In the genomic region with DNA sequence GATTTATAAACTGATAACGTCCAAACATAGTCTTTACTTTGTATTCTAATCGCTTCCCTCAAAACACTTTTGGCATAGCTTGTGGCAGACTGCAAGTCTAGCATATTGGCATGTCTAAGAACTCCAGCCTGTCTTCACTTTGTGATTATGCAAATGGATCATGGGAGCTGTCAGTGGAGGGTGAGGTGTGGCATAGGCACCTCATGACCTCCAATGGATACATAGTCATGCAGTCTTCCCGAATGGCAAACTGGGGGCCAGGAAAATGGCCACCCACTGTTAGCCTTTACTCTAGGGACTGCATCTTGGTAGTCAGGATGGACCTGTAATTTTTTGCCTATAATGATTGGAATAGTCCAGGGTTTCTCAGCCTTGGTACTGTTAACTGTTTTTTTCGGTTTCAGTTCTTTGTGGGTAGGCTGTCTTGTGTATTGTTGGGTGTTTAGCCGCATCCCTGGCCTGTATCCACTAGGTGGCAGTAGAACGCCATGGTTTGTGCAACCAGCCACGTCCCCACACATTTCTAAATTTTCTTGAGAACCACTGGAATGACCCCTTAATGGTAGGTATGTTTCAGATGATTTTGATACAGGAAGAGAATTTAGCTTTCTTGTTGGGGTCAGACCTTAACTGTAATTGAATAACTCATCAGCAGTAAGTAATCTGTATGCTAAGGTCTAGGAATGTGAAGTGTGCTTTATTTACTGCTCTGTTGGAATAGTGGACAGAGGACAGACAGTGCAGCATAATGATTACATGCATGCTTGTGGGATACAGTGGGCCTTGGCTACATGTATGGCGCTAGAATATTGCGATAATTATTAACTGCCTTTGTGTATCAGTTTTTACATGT, we compare ENCODE assay signal across 1 cellular context.
TF ChIP-seq lines count a peak whose summit lies in the region.

No MANE protein-coding gene starts in this region.

TF ChIP-seq in K562, 482 proteins besides CTCF, POLR2A, EP300 and RAD21:
- TF ChIP-seq FOXJ2 (tag; IDR thresholded peaks at IDR 0.05) (peak; percentile 23; the same call in 1 of the 2 replicates), SMC3 (conservative IDR thresholded peaks at IDR 0.05; ENCODE audit: insufficient read depth, low read depth, low read length) (peak; percentile 79), ARID2 (IDR thresholded peaks at IDR 0.05) (peak; percentile 56; the same call in 1 of the 2 replicates), CTBP1 (IDR thresholded peaks at IDR 0.05; ENCODE audit: borderline replicate concordance) (no peak), JUN (IDR thresholded peaks at IDR 0.05; ENCODE audit: borderline replicate concordance, low read depth, low read length) (no peak), JUN (CRISPR knock-in tag; IDR thresholded peaks at IDR 0.05; ENCODE audit: borderline replicate concordance) (no peak), STAG1 (CRISPR knock-in tag; IDR thresholded peaks at IDR 0.05; ENCODE audit: borderline replicate concordance) (peak; percentile 85), PCBP2 (IDR thresholded peaks at IDR 0.05; ENCODE audit: low read depth, low read length, poor library complexity, severe bottlenecking) (no peak), FOXK2 (conservative IDR thresholded peaks at IDR 0.05 in 1 of 2, IDR thresholded peaks at IDR 0.05 in 1 of 2; ENCODE audit: low read depth in 2 of 2) (0 out of 4 replicates have a peak, but pooled peaks of 1 of the 2 experiments have one; percentile 21), BCLAF1 (IDR thresholded peaks at IDR 0.05; ENCODE audit: borderline replicate concordance in 1 of 2, control insufficient read depth in 1 of 2, low read depth in 2 of 2, low read length in 1 of 2) (no peak), ARHGAP35 (IDR thresholded peaks at IDR 0.05; ENCODE audit: partially characterized antibody) (no peak), RCOR1 (IDR thresholded peaks at IDR 0.05; ENCODE audit: borderline replicate concordance in 1 of 2, low read depth in 2 of 2, low read length in 2 of 2) (0 out of 4 replicates have a peak, but pooled peaks of 1 of the 2 experiments have one; percentile 31), CBX2 (IDR thresholded peaks at IDR 0.05; ENCODE audit: insufficient read depth, low read length, poor library complexity, severe bottlenecking) (no peak), XRCC4 (IDR thresholded peaks at IDR 0.05; ENCODE audit: extremely low read depth, insufficient read depth, insufficient read length) (no peak), ATF1 (CRISPR knock-in tag; IDR thresholded peaks at IDR 0.05) (no peak), ATF1 (tag; IDR thresholded peaks at IDR 0.05) (0 out of 2 replicates have a peak, but pooled peaks have one; percentile 30), KLF13 (tag; IDR thresholded peaks at IDR 0.05; ENCODE audit: borderline replicate concordance, low read depth) (no peak), TEAD2 (tag; IDR thresholded peaks at IDR 0.05) (0 out of 2 replicates have a peak, but pooled peaks have one; percentile 24)
- TF ChIP-seq, protein P1, sequence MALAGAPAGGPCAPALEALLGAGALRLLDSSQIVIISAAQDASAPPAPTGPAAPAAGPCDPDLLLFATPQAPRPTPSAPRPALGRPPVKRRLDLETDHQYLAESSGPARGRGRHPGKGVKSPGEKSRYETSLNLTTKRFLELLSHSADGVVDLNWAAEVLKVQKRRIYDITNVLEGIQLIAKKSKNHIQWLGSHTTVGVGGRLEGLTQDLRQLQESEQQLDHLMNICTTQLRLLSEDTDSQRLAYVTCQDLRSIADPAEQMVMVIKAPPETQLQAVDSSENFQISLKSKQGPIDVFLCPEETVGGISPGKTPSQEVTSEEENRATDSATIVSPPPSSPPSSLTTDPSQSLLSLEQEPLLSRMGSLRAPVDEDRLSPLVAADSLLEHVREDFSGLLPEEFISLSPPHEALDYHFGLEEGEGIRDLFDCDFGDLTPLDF (CRISPR knock-in tag; IDR thresholded peaks at IDR 0.05) = no peak
- TF ChIP-seq, protein P2, sequence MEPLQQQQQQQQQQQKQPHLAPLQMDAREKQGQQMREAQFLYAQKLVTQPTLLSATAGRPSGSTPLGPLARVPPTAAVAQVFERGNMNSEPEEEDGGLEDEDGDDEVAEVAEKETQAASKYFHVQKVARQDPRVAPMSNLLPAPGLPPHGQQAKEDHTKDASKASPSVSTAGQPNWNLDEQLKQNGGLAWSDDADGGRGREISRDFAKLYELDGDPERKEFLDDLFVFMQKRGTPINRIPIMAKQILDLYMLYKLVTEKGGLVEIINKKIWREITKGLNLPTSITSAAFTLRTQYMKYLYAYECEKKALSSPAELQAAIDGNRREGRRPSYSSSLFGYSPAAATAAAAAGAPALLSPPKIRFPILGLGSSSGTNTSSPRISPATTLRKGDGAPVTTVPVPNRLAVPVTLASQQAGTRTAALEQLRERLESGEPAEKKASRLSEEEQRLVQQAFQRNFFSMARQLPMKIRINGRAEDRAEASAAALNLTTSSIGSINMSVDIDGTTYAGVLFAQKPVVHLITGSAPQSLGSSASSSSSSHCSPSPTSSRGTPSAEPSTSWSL (CRISPR knock-in tag; IDR thresholded peaks at IDR 0.05; ENCODE audit: borderline replicate concordance) = no peak
- TF ChIP-seq, protein P3, sequence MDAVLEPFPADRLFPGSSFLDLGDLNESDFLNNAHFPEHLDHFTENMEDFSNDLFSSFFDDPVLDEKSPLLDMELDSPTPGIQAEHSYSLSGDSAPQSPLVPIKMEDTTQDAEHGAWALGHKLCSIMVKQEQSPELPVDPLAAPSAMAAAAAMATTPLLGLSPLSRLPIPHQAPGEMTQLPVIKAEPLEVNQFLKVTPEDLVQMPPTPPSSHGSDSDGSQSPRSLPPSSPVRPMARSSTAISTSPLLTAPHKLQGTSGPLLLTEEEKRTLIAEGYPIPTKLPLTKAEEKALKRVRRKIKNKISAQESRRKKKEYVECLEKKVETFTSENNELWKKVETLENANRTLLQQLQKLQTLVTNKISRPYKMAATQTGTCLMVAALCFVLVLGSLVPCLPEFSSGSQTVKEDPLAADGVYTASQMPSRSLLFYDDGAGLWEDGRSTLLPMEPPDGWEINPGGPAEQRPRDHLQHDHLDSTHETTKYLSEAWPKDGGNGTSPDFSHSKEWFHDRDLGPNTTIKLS (IDR thresholded peaks at IDR 0.05; ENCODE audit: borderline replicate concordance, low read depth) = peak; percentile 54; the same call in 1 of the 2 replicates
- TF ChIP-seq, protein P4, sequence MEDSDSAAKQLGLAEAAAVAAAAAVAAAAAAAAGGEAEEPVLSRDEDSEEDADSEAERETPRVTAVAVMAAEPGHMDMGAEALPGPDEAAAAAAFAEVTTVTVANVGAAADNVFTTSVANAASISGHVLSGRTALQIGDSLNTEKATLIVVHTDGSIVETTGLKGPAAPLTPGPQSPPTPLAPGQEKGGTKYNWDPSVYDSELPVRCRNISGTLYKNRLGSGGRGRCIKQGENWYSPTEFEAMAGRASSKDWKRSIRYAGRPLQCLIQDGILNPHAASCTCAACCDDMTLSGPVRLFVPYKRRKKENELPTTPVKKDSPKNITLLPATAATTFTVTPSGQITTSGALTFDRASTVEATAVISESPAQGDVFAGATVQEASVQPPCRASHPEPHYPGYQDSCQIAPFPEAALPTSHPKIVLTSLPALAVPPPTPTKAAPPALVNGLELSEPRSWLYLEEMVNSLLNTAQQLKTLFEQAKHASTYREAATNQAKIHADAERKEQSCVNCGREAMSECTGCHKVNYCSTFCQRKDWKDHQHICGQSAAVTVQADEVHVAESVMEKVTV (CRISPR knock-in tag; IDR thresholded peaks at IDR 0.05) = peak; percentile 70; the same call in 1 of the 2 replicates
